In genomic region chr9:970310-971002, GRCh38 we compare ENCODE assay signal across 18 cellular contexts. TPM values are rescaled to one million over a fixed set of nuclear protein-coding genes. Genes with fewer than 3 reads are reported as not detected.
A peak's percentile ranks its signal among the peaks of the same experiment; 100 is the strongest.
DNase-seq lines count a peak whose midpoint lies in the region; ATAC-seq lines count a peak whose summit lies in the region.
"Had no signal": no experiment of that assay in that cellular context is flagged by ENCODE, and none has a peak within 500 bp of the region (broad histone marks: within the 10 kb centered on the region; RNA-seq: fewer than 3 reads in every experiment).

No MANE protein-coding gene starts in this region.

- DNase-seq in activated naive CD8-positive, alpha-beta T cell treated with anti-CD3 and anti-CD28 coated beads, Interleukin-2, amount 50 U/mL, for 24 hours: no peak
- no peak for DNase-seq in activated T-helper 2 cell treated with anti-CD3 and anti-CD28 coated beads, Interferon-gamma antibody, Interleukin-2, Interleukin-4, amounts not matched to agents 10 μg/mL and 5 μg/mL and 100 μg/mL, durations not matched to agents 14 hours and 24 hours and 36 hours (ENCODE audit: low spot score)
- DNase-seq in left kidney (ENCODE audit: low read depth, low spot score) (peak; percentile 82), mesenteric fat pad (ENCODE audit: low spot score) (no peak), NOMO-1 treated with DMSO at 0.1 percent for 48 hours (lab: John Stamatoyannopoulos, UW; ENCODE audit: unreplicated experiment) (no peak)
- no peak for DNase-seq in stimulated activated naive CD8-positive, alpha-beta T cell treated with anti-CD3 and anti-CD28 coated beads, Interleukin-15, amount 100 ng/mL, for 72 hours
- DNase-seq: COR-L47; heart right ventricle; left lung; NCI-H1436 treated with DMSO at 0.1 percent for 48 hours; NCI-H446; stimulated activated CD4-positive, alpha-beta T cell treated with anti-CD3 and anti-CD28 coated beads, Interleukin-1b, Interleukin-23, amount 100 ng/mL, for 48 hours; tibial artery had no signal

- no peak overlapping the region for H3K27ac Mint-ChIP-seq in activated naive CD8-positive, alpha-beta T cell
- H3K27ac Mint-ChIP-seq in activated naive CD8-positive, alpha-beta T cell treated with anti-CD3 and anti-CD28 coated beads, Interleukin-2, amount 50 U/mL, for 24 hours: no peak overlapping the region
- H3K27ac Mint-ChIP-seq in activated T-helper 2 cell treated with anti-CD3 and anti-CD28 coated beads, Interferon-gamma antibody, Interleukin-2, Interleukin-4, amounts not matched to agents 10 μg/mL and 5 μg/mL and 100 μg/mL, durations not matched to agents 14 hours and 24 hours and 36 hours: no peak overlapping the region
- H3K27ac Mint-ChIP-seq in stimulated activated naive CD8-positive, alpha-beta T cell treated with anti-CD3 and anti-CD28 coated beads, Interleukin-15, amount 100 ng/mL, for 72 hours: peak overlapping the region in 1 of 2 donors; percentile 19

- intact Hi-C loops in activated T-helper 2 cell treated with anti-CD3 and anti-CD28 coated beads, Interferon-gamma antibody, Interleukin-2, Interleukin-4, amounts not matched to agents 10 μg/mL and 5 μg/mL and 100 μg/mL, durations not matched to agents 14 hours and 24 hours and 36 hours (cut with micrococcal nuclease): no loop called here

- peaks cover 63% of the 10 kb centered on the region for H3K27me3 Mint-ChIP-seq in activated naive CD8-positive, alpha-beta T cell
- H3K27me3 Mint-ChIP-seq in activated naive CD8-positive, alpha-beta T cell treated with anti-CD3 and anti-CD28 coated beads, Interleukin-2, amount 50 U/mL, for 24 hours: peaks cover 84% of the 10 kb centered on the region
- peaks cover 84% of the 10 kb centered on the region for H3K27me3 Mint-ChIP-seq in activated T-helper 2 cell treated with anti-CD3 and anti-CD28 coated beads, Interferon-gamma antibody, Interleukin-2, Interleukin-4, amounts not matched to agents 10 μg/mL and 5 μg/mL and 100 μg/mL, durations not matched to agents 14 hours and 24 hours and 36 hours (ENCODE audit: low read depth)
- H3K27me3 Mint-ChIP-seq in stimulated activated naive CD8-positive, alpha-beta T cell treated with anti-CD3 and anti-CD28 coated beads, Interleukin-15, amount 100 ng/mL, for 72 hours: peaks cover 95% of the 10 kb centered on the region

- H3K4me1 Mint-ChIP-seq in activated naive CD8-positive, alpha-beta T cell (ENCODE audit: low read depth): peaks cover 30% of the 10 kb centered on the region
- peaks cover 20% of the 10 kb centered on the region for H3K4me1 Mint-ChIP-seq in activated naive CD8-positive, alpha-beta T cell treated with anti-CD3 and anti-CD28 coated beads, Interleukin-2, amount 50 U/mL, for 24 hours
- peaks cover 5% of the 10 kb centered on the region for H3K4me1 Mint-ChIP-seq in activated T-helper 2 cell treated with anti-CD3 and anti-CD28 coated beads, Interferon-gamma antibody, Interleukin-2, Interleukin-4, amounts not matched to agents 10 μg/mL and 5 μg/mL and 100 μg/mL, durations not matched to agents 14 hours and 24 hours and 36 hours (ENCODE audit: low read depth)
- peaks cover 55% of the 10 kb centered on the region for H3K4me1 Mint-ChIP-seq in stimulated activated naive CD8-positive, alpha-beta T cell treated with anti-CD3 and anti-CD28 coated beads, Interleukin-15, amount 100 ng/mL, for 72 hours

- no peak for ATAC-seq in activated naive CD8-positive, alpha-beta T cell treated with anti-CD3 and anti-CD28 coated beads, Interleukin-2, amount 50 U/mL, for 24 hours
- ATAC-seq in stimulated activated naive CD8-positive, alpha-beta T cell treated with anti-CD3 and anti-CD28 coated beads, Interleukin-15, amount 100 ng/mL, for 72 hours: no peak
- ATAC-seq in HG03135 (IDR thresholded peaks at IDR 0.05; ENCODE audit: unreplicated experiment): no peak
- ATAC-seq: GM12878, left lung had no signal

- no peaks in the 10 kb centered on the region for H3K9me3 Mint-ChIP-seq in activated naive CD8-positive, alpha-beta T cell (ENCODE audit: low read depth)
- no peaks in the 10 kb centered on the region for H3K9me3 Mint-ChIP-seq in activated naive CD8-positive, alpha-beta T cell treated with anti-CD3 and anti-CD28 coated beads, Interleukin-2, amount 50 U/mL, for 24 hours
- no peaks in the 10 kb centered on the region for H3K9me3 Mint-ChIP-seq in activated T-helper 2 cell treated with anti-CD3 and anti-CD28 coated beads, Interferon-gamma antibody, Interleukin-2, Interleukin-4, amounts not matched to agents 10 μg/mL and 5 μg/mL and 100 μg/mL, durations not matched to agents 14 hours and 24 hours and 36 hours
- no peaks in the 10 kb centered on the region for H3K9me3 Mint-ChIP-seq in stimulated activated naive CD8-positive, alpha-beta T cell treated with anti-CD3 and anti-CD28 coated beads, Interleukin-15, amount 100 ng/mL, for 72 hours

- peak overlapping the region; percentile 44 for H3K4me3 Mint-ChIP-seq in activated naive CD8-positive, alpha-beta T cell
- H3K4me3 Mint-ChIP-seq in activated naive CD8-positive, alpha-beta T cell treated with anti-CD3 and anti-CD28 coated beads, Interleukin-2, amount 50 U/mL, for 24 hours: no peak overlapping the region
- H3K4me3 Mint-ChIP-seq in activated T-helper 2 cell treated with anti-CD3 and anti-CD28 coated beads, Interferon-gamma antibody, Interleukin-2, Interleukin-4, amounts not matched to agents 10 μg/mL and 5 μg/mL and 100 μg/mL, durations not matched to agents 14 hours and 24 hours and 36 hours (ENCODE audit: low read depth): peak overlapping the region; percentile 5
- H3K4me3 Mint-ChIP-seq in stimulated activated naive CD8-positive, alpha-beta T cell treated with anti-CD3 and anti-CD28 coated beads, Interleukin-15, amount 100 ng/mL, for 72 hours: peak overlapping the region; percentile 25 to 47

- H3K36me3 Mint-ChIP-seq in activated naive CD8-positive, alpha-beta T cell: peaks cover 2% of the 10 kb centered on the region
- H3K36me3 Mint-ChIP-seq in activated naive CD8-positive, alpha-beta T cell treated with anti-CD3 and anti-CD28 coated beads, Interleukin-2, amount 50 U/mL, for 24 hours (ENCODE audit: low read depth): no peaks in the 10 kb centered on the region
- H3K36me3 Mint-ChIP-seq in activated T-helper 2 cell treated with anti-CD3 and anti-CD28 coated beads, Interferon-gamma antibody, Interleukin-2, Interleukin-4, amounts not matched to agents 10 μg/mL and 5 μg/mL and 100 μg/mL, durations not matched to agents 14 hours and 24 hours and 36 hours (ENCODE audit: low read depth): no peaks in the 10 kb centered on the region

RNA-seq across cellular contexts. Expression of gene DMRT3, which starts 6.0 kb away (rescaled TPM):
- not detected in 2 replicates for total RNA-seq in activated T-helper 2 cell treated with anti-CD3 and anti-CD28 coated beads, Interferon-gamma antibody, Interleukin-2, Interleukin-4, amounts not matched to agents 10 μg/mL and 5 μg/mL and 100 μg/mL, durations not matched to agents 14 hours and 24 hours and 36 hours
- 1.1 TPM for total RNA-seq in mesenteric fat pad
- total RNA-seq: heart right ventricle, left lung, OCI-LY7, right atrium auricular region had no signal
